1 cellular context compared by ENCODE assay signal in genomic region chr5:73663860-73664240, GRCh38.
TF ChIP-seq lines count a peak whose summit lies in the region.

No MANE protein-coding gene starts in this region.

TF ChIP-seq in HepG2, 621 proteins besides CTCF, POLR2A, EP300 and RAD21 (continued from another document and continues in another):
- TF ChIP-seq TFE3 (CRISPR knock-in tag; IDR thresholded peaks at IDR 0.05) (0 out of 2 replicates have a peak, but pooled peaks have one; percentile 34), TARDBP (CRISPR knock-in tag; IDR thresholded peaks at IDR 0.05) (0 out of 2 replicates have a peak, but pooled peaks have one; percentile 48), RARA (CRISPR knock-in tag; IDR thresholded peaks at IDR 0.05) (peak; percentile 12; the same call in 1 of the 2 replicates), HNF4A (CRISPR knock-in tag; IDR thresholded peaks at IDR 0.05) (no peak), CREB1 (IDR thresholded peaks at IDR 0.05) (no peak), CREB1 (CRISPR knock-in tag; IDR thresholded peaks at IDR 0.05) (no peak), ZNF773 (CRISPR knock-in tag; IDR thresholded peaks at IDR 0.05; ENCODE audit: borderline replicate concordance) (no peak), THAP11 (CRISPR knock-in tag; IDR thresholded peaks at IDR 0.05) (no peak), HOXD1 (CRISPR knock-in tag; IDR thresholded peaks at IDR 0.05) (no peak), ZNF12 (CRISPR knock-in tag; IDR thresholded peaks at IDR 0.05) (no peak), ELF3 (CRISPR knock-in tag; IDR thresholded peaks at IDR 0.05) (peak; percentile 14; the same call in 1 of the 2 replicates), MAFF (IDR thresholded peaks at IDR 0.05; ENCODE audit: low read depth, low read length) (0 out of 2 replicates have a peak, but pooled peaks have one; percentile 1), CERS6 (CRISPR knock-in tag; IDR thresholded peaks at IDR 0.05) (no peak), ZNF780A (CRISPR knock-in tag; IDR thresholded peaks at IDR 0.05) (no peak), MTF2 (CRISPR knock-in tag; IDR thresholded peaks at IDR 0.05; ENCODE audit: borderline replicate concordance) (no peak), PAXIP1 (CRISPR knock-in tag; conservative IDR thresholded peaks at IDR 0.05) (peak; percentile 14; the same call in 1 of the 2 replicates), TFDP2 (CRISPR knock-in tag; IDR thresholded peaks at IDR 0.05) (peak; percentile 34; the same call in 1 of the 2 replicates), MBNL3 (CRISPR knock-in tag; conservative IDR thresholded peaks at IDR 0.05) (no peak), NR2F2 (IDR thresholded peaks at IDR 0.05; ENCODE audit: borderline replicate concordance, low read depth) (peak; percentile 0; the same call in 1 of the 2 replicates), SAP130 (CRISPR knock-in tag; IDR thresholded peaks at IDR 0.05; ENCODE audit: low read depth) (peak; percentile 43; the same call in 1 of the 2 replicates), ZBTB26 (CRISPR knock-in tag; IDR thresholded peaks at IDR 0.05; ENCODE audit: borderline replicate concordance) (no peak), FIP1L1 (IDR thresholded peaks at IDR 0.05; ENCODE audit: borderline replicate concordance, insufficient read depth, low read depth, low read length) (no peak), SOX6 (IDR thresholded peaks at IDR 0.05) (no peak), SOX6 (CRISPR knock-in tag; IDR thresholded peaks at IDR 0.05) (peak; percentile 19; the same call in 1 of the 2 replicates), PRDM10 (CRISPR knock-in tag; IDR thresholded peaks at IDR 0.05; ENCODE audit: low read depth) (0 out of 2 replicates have a peak, but pooled peaks have one; percentile 40), MAX (IDR thresholded peaks at IDR 0.05) (peak; percentile 72), HMG20B (CRISPR knock-in tag; conservative IDR thresholded peaks at IDR 0.05) (no peak), MYPOP (CRISPR knock-in tag; IDR thresholded peaks at IDR 0.05) (peak; percentile 76; the same call in 1 of the 2 replicates), HNF1A (IDR thresholded peaks at IDR 0.05; ENCODE audit: low read depth) (peak; percentile 77), HNF1A (CRISPR knock-in tag; IDR thresholded peaks at IDR 0.05; ENCODE audit: borderline replicate concordance) (no peak), REPIN1 (CRISPR knock-in tag; IDR thresholded peaks at IDR 0.05; ENCODE audit: borderline replicate concordance, low read depth) (peak; percentile 69; the same call in 1 of the 2 replicates), ZNF891 (CRISPR knock-in tag; IDR thresholded peaks at IDR 0.05) (no peak), ZNF354B (CRISPR knock-in tag; IDR thresholded peaks at IDR 0.05) (0 out of 2 replicates have a peak, but pooled peaks have one; percentile 52), SNAPC2 (CRISPR knock-in tag; IDR thresholded peaks at IDR 0.05) (peak; percentile 51; the same call in 1 of the 2 replicates), RORA (CRISPR knock-in tag; IDR thresholded peaks at IDR 0.05) (no peak)
- TF ChIP-seq, protein P1, sequence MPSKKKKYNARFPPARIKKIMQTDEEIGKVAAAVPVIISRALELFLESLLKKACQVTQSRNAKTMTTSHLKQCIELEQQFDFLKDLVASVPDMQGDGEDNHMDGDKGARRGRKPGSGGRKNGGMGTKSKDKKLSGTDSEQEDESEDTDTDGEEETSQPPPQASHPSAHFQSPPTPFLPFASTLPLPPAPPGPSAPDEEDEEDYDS (CRISPR knock-in tag; IDR thresholded peaks at IDR 0.05): no peak
- TF ChIP-seq, protein P2, sequence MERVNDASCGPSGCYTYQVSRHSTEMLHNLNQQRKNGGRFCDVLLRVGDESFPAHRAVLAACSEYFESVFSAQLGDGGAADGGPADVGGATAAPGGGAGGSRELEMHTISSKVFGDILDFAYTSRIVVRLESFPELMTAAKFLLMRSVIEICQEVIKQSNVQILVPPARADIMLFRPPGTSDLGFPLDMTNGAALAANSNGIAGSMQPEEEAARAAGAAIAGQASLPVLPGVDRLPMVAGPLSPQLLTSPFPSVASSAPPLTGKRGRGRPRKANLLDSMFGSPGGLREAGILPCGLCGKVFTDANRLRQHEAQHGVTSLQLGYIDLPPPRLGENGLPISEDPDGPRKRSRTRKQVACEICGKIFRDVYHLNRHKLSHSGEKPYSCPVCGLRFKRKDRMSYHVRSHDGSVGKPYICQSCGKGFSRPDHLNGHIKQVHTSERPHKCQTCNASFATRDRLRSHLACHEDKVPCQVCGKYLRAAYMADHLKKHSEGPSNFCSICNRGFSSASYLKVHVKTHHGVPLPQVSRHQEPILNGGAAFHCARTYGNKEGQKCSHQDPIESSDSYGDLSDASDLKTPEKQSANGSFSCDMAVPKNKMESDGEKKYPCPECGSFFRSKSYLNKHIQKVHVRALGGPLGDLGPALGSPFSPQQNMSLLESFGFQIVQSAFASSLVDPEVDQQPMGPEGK (CRISPR knock-in tag; IDR thresholded peaks at IDR 0.05): no peak
